In the genomic region with DNA sequence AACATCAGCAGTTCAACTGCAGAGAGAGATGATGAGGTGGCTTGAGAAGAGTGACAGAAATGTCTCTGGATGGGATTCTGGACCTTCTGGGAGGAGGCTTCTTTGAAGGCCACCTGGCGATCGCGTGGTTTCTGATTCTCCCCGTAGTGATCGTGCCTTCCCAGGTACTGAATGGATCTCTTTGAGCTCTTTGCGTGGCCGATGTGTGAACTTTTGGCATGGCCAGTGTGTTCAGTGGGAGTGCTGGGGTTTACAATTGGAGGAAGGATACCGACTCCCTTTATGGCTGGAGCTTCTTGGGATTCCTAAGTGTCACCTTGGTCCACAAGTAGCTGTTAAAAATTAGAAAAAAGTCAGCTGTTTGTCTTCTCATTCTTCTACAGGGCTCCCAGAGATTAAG, we compare ENCODE assay signal across 1 cellular context.
TF ChIP-seq lines count a peak whose summit lies in the region.

No MANE protein-coding gene starts in this region.

TF ChIP-seq in GM23338, 12 proteins besides CTCF, POLR2A, EP300 and RAD21:
- TF ChIP-seq, protein P1, sequence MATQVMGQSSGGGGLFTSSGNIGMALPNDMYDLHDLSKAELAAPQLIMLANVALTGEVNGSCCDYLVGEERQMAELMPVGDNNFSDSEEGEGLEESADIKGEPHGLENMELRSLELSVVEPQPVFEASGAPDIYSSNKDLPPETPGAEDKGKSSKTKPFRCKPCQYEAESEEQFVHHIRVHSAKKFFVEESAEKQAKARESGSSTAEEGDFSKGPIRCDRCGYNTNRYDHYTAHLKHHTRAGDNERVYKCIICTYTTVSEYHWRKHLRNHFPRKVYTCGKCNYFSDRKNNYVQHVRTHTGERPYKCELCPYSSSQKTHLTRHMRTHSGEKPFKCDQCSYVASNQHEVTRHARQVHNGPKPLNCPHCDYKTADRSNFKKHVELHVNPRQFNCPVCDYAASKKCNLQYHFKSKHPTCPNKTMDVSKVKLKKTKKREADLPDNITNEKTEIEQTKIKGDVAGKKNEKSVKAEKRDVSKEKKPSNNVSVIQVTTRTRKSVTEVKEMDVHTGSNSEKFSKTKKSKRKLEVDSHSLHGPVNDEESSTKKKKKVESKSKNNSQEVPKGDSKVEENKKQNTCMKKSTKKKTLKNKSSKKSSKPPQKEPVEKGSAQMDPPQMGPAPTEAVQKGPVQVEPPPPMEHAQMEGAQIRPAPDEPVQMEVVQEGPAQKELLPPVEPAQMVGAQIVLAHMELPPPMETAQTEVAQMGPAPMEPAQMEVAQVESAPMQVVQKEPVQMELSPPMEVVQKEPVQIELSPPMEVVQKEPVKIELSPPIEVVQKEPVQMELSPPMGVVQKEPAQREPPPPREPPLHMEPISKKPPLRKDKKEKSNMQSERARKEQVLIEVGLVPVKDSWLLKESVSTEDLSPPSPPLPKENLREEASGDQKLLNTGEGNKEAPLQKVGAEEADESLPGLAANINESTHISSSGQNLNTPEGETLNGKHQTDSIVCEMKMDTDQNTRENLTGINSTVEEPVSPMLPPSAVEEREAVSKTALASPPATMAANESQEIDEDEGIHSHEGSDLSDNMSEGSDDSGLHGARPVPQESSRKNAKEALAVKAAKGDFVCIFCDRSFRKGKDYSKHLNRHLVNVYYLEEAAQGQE (IDR thresholded peaks at IDR 0.05; ENCODE audit: unreplicated experiment): no peak
- TF ChIP-seq STAT1 (IDR thresholded peaks at IDR 0.05; ENCODE audit: unreplicated experiment) (no peak), EZH2phosphoT487 (IDR thresholded peaks at IDR 0.05; ENCODE audit: unreplicated experiment) (no peak), JUNB (IDR thresholded peaks at IDR 0.05; ENCODE audit: unreplicated experiment) (no peak), CREB1 (CRISPR knock-in tag; IDR thresholded peaks at IDR 0.05; ENCODE audit: low read depth) (no peak), ZNF331 (CRISPR knock-in tag; IDR thresholded peaks at IDR 0.05; ENCODE audit: low read depth) (no peak), EZH2 (IDR thresholded peaks at IDR 0.05; ENCODE audit: low read depth, unreplicated experiment) (no peak), POLR2AphosphoS5 (IDR thresholded peaks at IDR 0.05; ENCODE audit: low read depth) (no peak), ZNF114 (CRISPR knock-in tag; IDR thresholded peaks at IDR 0.05) (no peak), NANOG (IDR thresholded peaks at IDR 0.05; ENCODE audit: borderline replicate concordance) (no peak), ETS1 (IDR thresholded peaks at IDR 0.05) (no peak)
- TF ChIP-seq, protein P2, sequence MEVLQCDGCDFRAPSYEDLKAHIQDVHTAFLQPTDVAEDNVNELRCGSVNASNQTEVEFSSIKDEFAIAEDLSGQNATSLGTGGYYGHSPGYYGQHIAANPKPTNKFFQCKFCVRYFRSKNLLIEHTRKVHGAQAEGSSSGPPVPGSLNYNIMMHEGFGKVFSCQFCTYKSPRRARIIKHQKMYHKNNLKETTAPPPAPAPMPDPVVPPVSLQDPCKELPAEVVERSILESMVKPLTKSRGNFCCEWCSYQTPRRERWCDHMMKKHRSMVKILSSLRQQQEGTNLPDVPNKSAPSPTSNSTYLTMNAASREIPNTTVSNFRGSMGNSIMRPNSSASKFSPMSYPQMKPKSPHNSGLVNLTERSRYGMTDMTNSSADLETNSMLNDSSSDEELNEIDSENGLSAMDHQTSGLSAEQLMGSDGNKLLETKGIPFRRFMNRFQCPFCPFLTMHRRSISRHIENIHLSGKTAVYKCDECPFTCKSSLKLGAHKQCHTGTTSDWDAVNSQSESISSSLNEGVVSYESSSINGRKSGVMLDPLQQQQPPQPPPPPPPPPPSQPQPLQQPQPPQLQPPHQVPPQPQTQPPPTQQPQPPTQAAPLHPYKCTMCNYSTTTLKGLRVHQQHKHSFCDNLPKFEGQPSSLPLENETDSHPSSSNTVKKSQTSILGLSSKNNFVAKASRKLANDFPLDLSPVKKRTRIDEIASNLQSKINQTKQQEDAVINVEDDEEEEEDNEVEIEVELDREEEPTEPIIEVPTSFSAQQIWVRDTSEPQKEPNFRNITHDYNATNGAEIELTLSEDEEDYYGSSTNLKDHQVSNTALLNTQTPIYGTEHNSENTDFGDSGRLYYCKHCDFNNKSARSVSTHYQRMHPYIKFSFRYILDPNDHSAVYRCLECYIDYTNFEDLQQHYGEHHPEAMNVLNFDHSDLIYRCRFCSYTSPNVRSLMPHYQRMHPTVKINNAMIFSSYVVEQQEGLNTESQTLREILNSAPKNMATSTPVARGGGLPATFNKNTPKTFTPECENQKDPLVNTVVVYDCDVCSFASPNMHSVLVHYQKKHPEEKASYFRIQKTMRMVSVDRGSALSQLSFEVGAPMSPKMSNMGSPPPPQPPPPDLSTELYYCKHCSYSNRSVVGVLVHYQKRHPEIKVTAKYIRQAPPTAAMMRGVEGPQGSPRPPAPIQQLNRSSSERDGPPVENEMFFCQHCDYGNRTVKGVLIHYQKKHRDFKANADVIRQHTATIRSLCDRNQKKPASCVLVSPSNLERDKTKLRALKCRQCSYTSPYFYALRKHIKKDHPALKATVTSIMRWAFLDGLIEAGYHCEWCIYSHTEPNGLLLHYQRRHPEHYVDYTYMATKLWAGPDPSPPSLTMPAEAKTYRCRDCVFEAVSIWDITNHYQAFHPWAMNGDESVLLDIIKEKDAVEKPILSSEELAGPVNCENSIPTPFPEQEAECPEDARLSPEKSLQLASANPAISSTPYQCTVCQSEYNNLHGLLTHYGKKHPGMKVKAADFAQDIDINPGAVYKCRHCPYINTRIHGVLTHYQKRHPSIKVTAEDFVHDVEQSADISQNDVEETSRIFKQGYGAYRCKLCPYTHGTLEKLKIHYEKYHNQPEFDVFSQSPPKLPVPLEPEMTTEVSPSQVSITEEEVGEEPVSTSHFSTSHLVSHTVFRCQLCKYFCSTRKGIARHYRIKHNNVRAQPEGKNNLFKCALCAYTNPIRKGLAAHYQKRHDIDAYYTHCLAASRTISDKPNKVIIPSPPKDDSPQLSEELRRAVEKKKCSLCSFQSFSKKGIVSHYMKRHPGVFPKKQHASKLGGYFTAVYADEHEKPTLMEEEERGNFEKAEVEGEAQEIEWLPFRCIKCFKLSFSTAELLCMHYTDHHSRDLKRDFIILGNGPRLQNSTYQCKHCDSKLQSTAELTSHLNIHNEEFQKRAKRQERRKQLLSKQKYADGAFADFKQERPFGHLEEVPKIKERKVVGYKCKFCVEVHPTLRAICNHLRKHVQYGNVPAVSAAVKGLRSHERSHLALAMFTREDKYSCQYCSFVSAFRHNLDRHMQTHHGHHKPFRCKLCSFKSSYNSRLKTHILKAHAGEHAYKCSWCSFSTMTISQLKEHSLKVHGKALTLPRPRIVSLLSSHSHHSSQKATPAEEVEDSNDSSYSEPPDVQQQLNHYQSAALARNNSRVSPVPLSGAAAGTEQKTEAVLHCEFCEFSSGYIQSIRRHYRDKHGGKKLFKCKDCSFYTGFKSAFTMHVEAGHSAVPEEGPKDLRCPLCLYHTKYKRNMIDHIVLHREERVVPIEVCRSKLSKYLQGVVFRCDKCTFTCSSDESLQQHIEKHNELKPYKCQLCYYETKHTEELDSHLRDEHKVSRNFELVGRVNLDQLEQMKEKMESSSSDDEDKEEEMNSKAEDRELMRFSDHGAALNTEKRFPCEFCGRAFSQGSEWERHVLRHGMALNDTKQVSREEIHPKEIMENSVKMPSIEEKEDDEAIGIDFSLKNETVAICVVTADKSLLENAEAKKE (CRISPR knock-in tag; IDR thresholded peaks at IDR 0.05): no peak
